1 cellular context compared by ENCODE assay signal in the genomic region with DNA sequence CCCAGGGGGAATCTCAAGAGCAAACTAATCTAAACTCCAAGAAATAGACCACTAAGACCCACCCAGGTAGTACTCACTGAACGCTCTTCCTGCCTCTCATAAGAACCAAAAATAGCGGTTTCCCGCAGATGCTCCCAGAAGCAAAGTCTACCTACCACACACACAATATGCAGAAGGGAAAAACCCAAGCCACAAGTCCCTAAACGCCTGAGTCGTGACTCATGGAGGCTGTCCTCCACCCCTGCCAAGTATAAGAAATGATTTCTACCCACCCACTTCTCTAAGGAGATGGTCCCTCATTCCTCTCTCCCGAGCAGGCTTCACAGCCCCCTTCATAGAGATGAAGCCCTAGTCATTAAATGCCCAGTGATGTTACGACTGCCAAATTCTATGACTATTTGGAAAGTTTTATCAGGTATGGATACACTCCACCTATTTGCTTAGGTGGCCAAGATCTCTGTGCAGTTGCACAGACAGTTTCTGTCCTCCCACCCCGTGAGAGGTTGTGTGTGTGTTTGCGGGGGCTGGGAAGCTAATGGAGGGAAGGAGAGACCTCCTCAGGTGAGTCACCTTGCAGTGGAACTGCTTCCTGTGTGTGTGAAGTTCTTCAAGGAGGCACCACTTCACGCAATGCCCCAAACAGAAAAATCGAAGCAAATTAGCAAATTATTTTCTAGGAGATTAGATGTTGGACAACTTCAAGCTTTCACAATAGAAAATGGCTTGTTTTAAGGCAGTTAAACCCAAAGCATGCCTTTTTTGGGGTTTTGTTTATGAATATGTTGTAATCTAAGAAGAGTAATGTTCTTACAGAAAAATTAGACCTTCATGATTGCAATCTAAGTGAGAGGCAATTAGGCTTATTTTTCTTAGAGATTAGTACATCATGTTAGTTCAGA.
TF ChIP-seq lines count a peak whose summit lies in the region.

No MANE protein-coding gene starts in this region.

TF ChIP-seq in K562, 482 proteins besides CTCF, POLR2A, EP300 and RAD21 (continued from another document and continues in another):
- TF ChIP-seq, protein P1, sequence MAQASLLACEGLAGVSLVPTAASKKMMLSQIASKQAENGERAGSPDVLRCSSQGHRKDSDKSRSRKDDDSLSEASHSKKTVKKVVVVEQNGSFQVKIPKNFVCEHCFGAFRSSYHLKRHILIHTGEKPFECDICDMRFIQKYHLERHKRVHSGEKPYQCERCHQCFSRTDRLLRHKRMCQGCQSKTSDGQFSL (CRISPR knock-in tag; IDR thresholded peaks at IDR 0.05): no peak
- TF ChIP-seq, protein P1 (tag; IDR thresholded peaks at IDR 0.05): no peak
- TF ChIP-seq ZNF140 (CRISPR knock-in tag; IDR thresholded peaks at IDR 0.05) (0 out of 2 replicates have a peak, but pooled peaks have one; percentile 7), FOSL1 (tag; conservative IDR thresholded peaks at IDR 0.05) (peak; percentile 84), MCM2 (IDR thresholded peaks at IDR 0.05; ENCODE audit: low read depth) (no peak), PATZ1 (CRISPR knock-in tag; IDR thresholded peaks at IDR 0.05; ENCODE audit: borderline replicate concordance) (0 out of 2 replicates have a peak, but pooled peaks have one; percentile 39), ATF3 (IDR thresholded peaks at IDR 0.05) (no peak), ATF3 (CRISPR knock-in tag; conservative IDR thresholded peaks at IDR 0.05) (peak; percentile 62), ZNF75A (CRISPR knock-in tag; IDR thresholded peaks at IDR 0.05) (no peak), ESRRB (CRISPR knock-in tag; IDR thresholded peaks at IDR 0.05; ENCODE audit: borderline replicate concordance) (0 out of 2 replicates have a peak, but pooled peaks have one; percentile 55), TEAD2 (tag; IDR thresholded peaks at IDR 0.05) (0 out of 2 replicates have a peak, but pooled peaks have one; percentile 12), ZBTB2 (IDR thresholded peaks at IDR 0.05) (peak; percentile 71; the same call in 1 of the 2 replicates), ZNF586 (CRISPR knock-in tag; conservative IDR thresholded peaks at IDR 0.05) (no peak), CHCHD3 (CRISPR knock-in tag; IDR thresholded peaks at IDR 0.05) (no peak), SMARCA4 (IDR thresholded peaks at IDR 0.05) (no peak), TAF7 (tag; IDR thresholded peaks at IDR 0.05) (peak; percentile 22; the same call in 1 of the 2 replicates), STAT5A (IDR thresholded peaks at IDR 0.05; ENCODE audit: borderline replicate concordance, low read length) (0 out of 2 replicates have a peak, but pooled peaks have one; percentile 18), CREB3 (tag; conservative IDR thresholded peaks at IDR 0.05; ENCODE audit: low read depth) (peak; percentile 80), CEBPG (CRISPR knock-in tag; IDR thresholded peaks at IDR 0.05) (no peak), CEBPG (tag; conservative IDR thresholded peaks at IDR 0.05 in 1 of 2, IDR thresholded peaks at IDR 0.05 in 1 of 2) (peak in 1 of 2 experiments; percentile 60; a peak in 2 of 4 replicates), BRD4 (IDR thresholded peaks at IDR 0.05) (peak; percentile 91), NRF1 (conservative IDR thresholded peaks at IDR 0.05 in 1 of 2, IDR thresholded peaks at IDR 0.05 in 1 of 2) (peak; percentile 7 to 32; a peak in 2 of 4 replicates), TCF3 (CRISPR knock-in tag; IDR thresholded peaks at IDR 0.05) (peak; percentile 42; the same call in 1 of the 2 replicates), HMG20A (CRISPR knock-in tag; conservative IDR thresholded peaks at IDR 0.05) (no peak), E2F8 (IDR thresholded peaks at IDR 0.05; ENCODE audit: low read depth, partially characterized antibody) (no peak), VEZF1 (CRISPR knock-in tag; IDR thresholded peaks at IDR 0.05) (peak; percentile 49), ZNF583 (CRISPR knock-in tag; IDR thresholded peaks at IDR 0.05) (0 out of 2 replicates have a peak, but pooled peaks have one; percentile 17), ELF1 (tag; IDR thresholded peaks at IDR 0.05) (peak; percentile 56; the same call in 1 of the 2 replicates), SPI1 (IDR thresholded peaks at IDR 0.05; ENCODE audit: borderline replicate concordance, low read depth, low read length) (0 out of 2 replicates have a peak, but pooled peaks have one; percentile 10), RCOR1 (IDR thresholded peaks at IDR 0.05; ENCODE audit: borderline replicate concordance in 1 of 2, low read depth in 2 of 2, low read length in 2 of 2) (peak in 1 of 2 experiments; percentile 27; a peak in 1 of 4 replicates), CXXC5 (CRISPR knock-in tag; IDR thresholded peaks at IDR 0.05) (peak; percentile 55), DMBX1 (CRISPR knock-in tag; IDR thresholded peaks at IDR 0.05; ENCODE audit: borderline replicate concordance) (peak; percentile 80; the same call in 1 of the 2 replicates), FOXA3 (CRISPR knock-in tag; conservative IDR thresholded peaks at IDR 0.05 in 1 of 2, IDR thresholded peaks at IDR 0.05 in 1 of 2) (peak in 1 of 2 experiments; percentile 53; a peak in 1 of 4 replicates), ETV1 (tag; conservative IDR thresholded peaks at IDR 0.05; ENCODE audit: low read depth) (peak; percentile 54), ATF4 (CRISPR knock-in tag; IDR thresholded peaks at IDR 0.05) (0 out of 2 replicates have a peak, but pooled peaks have one; percentile 18), HIVEP1 (CRISPR knock-in tag; IDR thresholded peaks at IDR 0.05) (no peak), ZNF644 (tag; IDR thresholded peaks at IDR 0.05; ENCODE audit: low read depth) (0 out of 2 replicates have a peak, but pooled peaks have one; percentile 14), MEF2A (IDR thresholded peaks at IDR 0.05; ENCODE audit: control insufficient read depth, low read depth, low read length) (peak; percentile 72), CCAR2 (IDR thresholded peaks at IDR 0.05; ENCODE audit: low read depth, low read length) (no peak), RBFOX2 (IDR thresholded peaks at IDR 0.05; ENCODE audit: low read depth, low read length) (no peak), DNMT1 (IDR thresholded peaks at IDR 0.05) (peak; percentile 96), OTX1 (CRISPR knock-in tag; IDR thresholded peaks at IDR 0.05) (0 out of 2 replicates have a peak, but pooled peaks have one; percentile 30)
- TF ChIP-seq, protein P2, sequence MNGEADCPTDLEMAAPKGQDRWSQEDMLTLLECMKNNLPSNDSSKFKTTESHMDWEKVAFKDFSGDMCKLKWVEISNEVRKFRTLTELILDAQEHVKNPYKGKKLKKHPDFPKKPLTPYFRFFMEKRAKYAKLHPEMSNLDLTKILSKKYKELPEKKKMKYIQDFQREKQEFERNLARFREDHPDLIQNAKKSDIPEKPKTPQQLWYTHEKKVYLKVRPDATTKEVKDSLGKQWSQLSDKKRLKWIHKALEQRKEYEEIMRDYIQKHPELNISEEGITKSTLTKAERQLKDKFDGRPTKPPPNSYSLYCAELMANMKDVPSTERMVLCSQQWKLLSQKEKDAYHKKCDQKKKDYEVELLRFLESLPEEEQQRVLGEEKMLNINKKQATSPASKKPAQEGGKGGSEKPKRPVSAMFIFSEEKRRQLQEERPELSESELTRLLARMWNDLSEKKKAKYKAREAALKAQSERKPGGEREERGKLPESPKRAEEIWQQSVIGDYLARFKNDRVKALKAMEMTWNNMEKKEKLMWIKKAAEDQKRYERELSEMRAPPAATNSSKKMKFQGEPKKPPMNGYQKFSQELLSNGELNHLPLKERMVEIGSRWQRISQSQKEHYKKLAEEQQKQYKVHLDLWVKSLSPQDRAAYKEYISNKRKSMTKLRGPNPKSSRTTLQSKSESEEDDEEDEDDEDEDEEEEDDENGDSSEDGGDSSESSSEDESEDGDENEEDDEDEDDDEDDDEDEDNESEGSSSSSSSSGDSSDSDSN (IDR thresholded peaks at IDR 0.05; ENCODE audit: borderline replicate concordance in 1 of 2, low read depth in 2 of 2, low read length in 2 of 2): peak in 1 of 2 experiments; percentile 72; a peak in 1 of 4 replicates
- TF ChIP-seq, protein P3, sequence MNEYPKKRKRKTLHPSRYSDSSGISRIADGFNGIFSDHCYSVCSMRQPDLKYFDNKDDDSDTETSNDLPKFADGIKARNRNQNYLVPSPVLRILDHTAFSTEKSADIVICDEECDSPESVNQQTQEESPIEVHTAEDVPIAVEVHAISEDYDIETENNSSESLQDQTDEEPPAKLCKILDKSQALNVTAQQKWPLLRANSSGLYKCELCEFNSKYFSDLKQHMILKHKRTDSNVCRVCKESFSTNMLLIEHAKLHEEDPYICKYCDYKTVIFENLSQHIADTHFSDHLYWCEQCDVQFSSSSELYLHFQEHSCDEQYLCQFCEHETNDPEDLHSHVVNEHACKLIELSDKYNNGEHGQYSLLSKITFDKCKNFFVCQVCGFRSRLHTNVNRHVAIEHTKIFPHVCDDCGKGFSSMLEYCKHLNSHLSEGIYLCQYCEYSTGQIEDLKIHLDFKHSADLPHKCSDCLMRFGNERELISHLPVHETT (CRISPR knock-in tag; conservative IDR thresholded peaks at IDR 0.05 in 1 of 2, IDR thresholded peaks at IDR 0.05 in 1 of 2): peak in 1 of 2 experiments; percentile 11; a peak in 1 of 4 replicates
